29 cellular contexts compared by ENCODE assay signal in genomic region chr9:97959585-97959984, GRCh38. TPM values are rescaled to one million over a fixed set of nuclear protein-coding genes. Genes with fewer than 3 reads are reported as not detected.
"Had no signal": no experiment of that assay in that cellular context is flagged by ENCODE, and none has a peak within 500 bp of the region (broad histone marks: within the 10 kb centered on the region; RNA-seq: fewer than 3 reads in every experiment).

No MANE protein-coding gene starts in this region.

- H3K27me3 ChIP-seq: adrenal gland, body of pancreas, colonic mucosa, gastroesophageal sphincter, heart right ventricle had no signal

- H3K9me3 ChIP-seq: adrenal gland, body of pancreas, colonic mucosa, esophagus squamous epithelium, gastroesophageal sphincter, heart right ventricle had no signal

- H3K27ac Mint-ChIP-seq: activated CD8-positive, alpha-beta T cell treated with anti-CD3 and anti-CD28 coated beads for 36 hours; activated naive CD4-positive, alpha-beta T cell treated with anti-CD3 and anti-CD28 coated beads for 36 hours; activated naive CD4-positive, alpha-beta T cell treated with anti-CD3 and anti-CD28 coated beads, Interleukin-2, amount 50 U/mL, for 24 hours; activated naive CD8-positive, alpha-beta T cell treated with anti-CD3 and anti-CD28 coated beads for 36 hours; activated naive CD8-positive, alpha-beta T cell treated with anti-CD3 and anti-CD28 coated beads, Interleukin-2, amount 50 U/mL, for 24 hours; activated T-helper 2 cell treated with anti-CD3 and anti-CD28 coated beads, Interferon-gamma antibody, Interleukin-2, Interleukin-4, amounts not matched to agents 10 μg/mL and 5 μg/mL and 100 μg/mL, durations not matched to agents 14 hours and 24 hours and 36 hours had no signal

- FAIRE-seq: endometrium, endothelial cell of umbilical vein had no signal

- H3K4me3 Mint-ChIP-seq: activated CD8-positive, alpha-beta T cell treated with anti-CD3 and anti-CD28 coated beads for 36 hours; activated naive CD4-positive, alpha-beta T cell treated with anti-CD3 and anti-CD28 coated beads for 36 hours; activated naive CD4-positive, alpha-beta T cell treated with anti-CD3 and anti-CD28 coated beads, Interleukin-2, amount 50 U/mL, for 24 hours; activated naive CD8-positive, alpha-beta T cell treated with anti-CD3 and anti-CD28 coated beads for 36 hours; activated naive CD8-positive, alpha-beta T cell treated with anti-CD3 and anti-CD28 coated beads, Interleukin-2, amount 50 U/mL, for 24 hours; activated T-cell treated with anti-CD3 and anti-CD28 coated beads, Interleukin-2, amount 50 U/mL, for 4 hours had no signal

- H3K27me3 Mint-ChIP-seq: activated CD8-positive, alpha-beta T cell treated with anti-CD3 and anti-CD28 coated beads for 36 hours; activated naive CD4-positive, alpha-beta T cell treated with anti-CD3 and anti-CD28 coated beads, Interleukin-2, amount 50 U/mL, for 24 hours; activated naive CD8-positive, alpha-beta T cell treated with anti-CD3 and anti-CD28 coated beads for 36 hours; activated naive CD8-positive, alpha-beta T cell treated with anti-CD3 and anti-CD28 coated beads, Interleukin-2, amount 50 U/mL, for 24 hours had no signal

- H3K36me3 ChIP-seq: adrenal gland, colonic mucosa, esophagus squamous epithelium, gastroesophageal sphincter, heart right ventricle had no signal

- H3K4me3 ChIP-seq: adrenal gland, body of pancreas, colonic mucosa, esophagus squamous epithelium, gastroesophageal sphincter, heart right ventricle had no signal

- DNase-seq: activated CD4-positive, alpha-beta T cell treated with anti-CD3 and anti-CD28 coated beads, Interleukin-2, amount 50 U/mL, for 1 hour; activated CD4-positive, alpha-beta T cell treated with anti-CD3 and anti-CD28 coated beads, Interleukin-2, amount 50 U/mL, for 48 hours; activated CD4-positive, CD25-positive, alpha-beta regulatory T cell; activated CD8-positive, alpha-beta memory T cell treated with anti-CD3 and anti-CD28 coated beads for 24 hours; activated effector memory CD4-positive, alpha-beta T cell treated with anti-CD3 and anti-CD28 coated beads, Interleukin-2, amount 50 U/mL, for 16 hours; activated naive CD4-positive, alpha-beta T cell treated with anti-CD3 and anti-CD28 coated beads for 36 hours; activated naive CD8-positive, alpha-beta T cell treated with anti-CD3 and anti-CD28 coated beads for 36 hours; activated naive CD8-positive, alpha-beta T cell treated with anti-CD3 and anti-CD28 coated beads, Interleukin-2, amount 50 U/mL, for 24 hours; activated T-cell treated with anti-CD3 and anti-CD28 coated beads, Interleukin-2, amount 50 U/mL, for 4 hours; adrenal gland; aorta; body of pancreas; colonic mucosa; effector CD8-positive, alpha-beta T cell; esophagus squamous epithelium; heart right ventricle; T-helper 9 cell had no signal

- H3K27ac ChIP-seq: adrenal gland, body of pancreas, colonic mucosa, epithelial cell of prostate, esophagus squamous epithelium, gastroesophageal sphincter, heart right ventricle had no signal

- H3K9me3 Mint-ChIP-seq: activated CD8-positive, alpha-beta T cell treated with anti-CD3 and anti-CD28 coated beads for 36 hours; activated naive CD4-positive, alpha-beta T cell treated with anti-CD3 and anti-CD28 coated beads for 36 hours; activated naive CD4-positive, alpha-beta T cell treated with anti-CD3 and anti-CD28 coated beads, Interleukin-2, amount 50 U/mL, for 24 hours; activated naive CD8-positive, alpha-beta T cell treated with anti-CD3 and anti-CD28 coated beads for 36 hours; activated naive CD8-positive, alpha-beta T cell treated with anti-CD3 and anti-CD28 coated beads, Interleukin-2, amount 50 U/mL, for 24 hours; activated T-cell treated with anti-CD3 and anti-CD28 coated beads, Interleukin-2, amount 50 U/mL, for 4 hours; activated T-helper 2 cell treated with anti-CD3 and anti-CD28 coated beads, Interferon-gamma antibody, Interleukin-2, Interleukin-4, amounts not matched to agents 10 μg/mL and 5 μg/mL and 100 μg/mL, durations not matched to agents 14 hours and 24 hours and 36 hours had no signal

- H3K4me1 Mint-ChIP-seq: activated naive CD4-positive, alpha-beta T cell treated with anti-CD3 and anti-CD28 coated beads, Interleukin-2, amount 50 U/mL, for 24 hours had no signal

- ATAC-seq: body of pancreas, gastroesophageal sphincter, heart right ventricle had no signal

- H3K4me1 ChIP-seq: adrenal gland, body of pancreas, colonic mucosa, esophagus squamous epithelium, gastroesophageal sphincter had no signal

- H3K36me3 Mint-ChIP-seq: activated naive CD4-positive, alpha-beta T cell treated with anti-CD3 and anti-CD28 coated beads, Interleukin-2, amount 50 U/mL, for 24 hours; activated naive CD8-positive, alpha-beta T cell treated with anti-CD3 and anti-CD28 coated beads for 36 hours had no signal

RNA-seq across cellular contexts. Expression of gene HEMGN, which starts 21.6 kb away (rescaled TPM):
- total RNA-seq: body of pancreas, dermis microvascular lymphatic vessel endothelial cell, endothelial cell of umbilical vein, esophagus squamous epithelium, fibroblast of lung, fibroblast of villous mesenchyme, gastroesophageal sphincter, glomerular endothelial cell had no signal
- polyA plus RNA-seq: adrenal gland, aorta, endothelial cell of umbilical vein, esophagus, fibroblast of lung, heart right ventricle had no signal
